In the genomic region with DNA sequence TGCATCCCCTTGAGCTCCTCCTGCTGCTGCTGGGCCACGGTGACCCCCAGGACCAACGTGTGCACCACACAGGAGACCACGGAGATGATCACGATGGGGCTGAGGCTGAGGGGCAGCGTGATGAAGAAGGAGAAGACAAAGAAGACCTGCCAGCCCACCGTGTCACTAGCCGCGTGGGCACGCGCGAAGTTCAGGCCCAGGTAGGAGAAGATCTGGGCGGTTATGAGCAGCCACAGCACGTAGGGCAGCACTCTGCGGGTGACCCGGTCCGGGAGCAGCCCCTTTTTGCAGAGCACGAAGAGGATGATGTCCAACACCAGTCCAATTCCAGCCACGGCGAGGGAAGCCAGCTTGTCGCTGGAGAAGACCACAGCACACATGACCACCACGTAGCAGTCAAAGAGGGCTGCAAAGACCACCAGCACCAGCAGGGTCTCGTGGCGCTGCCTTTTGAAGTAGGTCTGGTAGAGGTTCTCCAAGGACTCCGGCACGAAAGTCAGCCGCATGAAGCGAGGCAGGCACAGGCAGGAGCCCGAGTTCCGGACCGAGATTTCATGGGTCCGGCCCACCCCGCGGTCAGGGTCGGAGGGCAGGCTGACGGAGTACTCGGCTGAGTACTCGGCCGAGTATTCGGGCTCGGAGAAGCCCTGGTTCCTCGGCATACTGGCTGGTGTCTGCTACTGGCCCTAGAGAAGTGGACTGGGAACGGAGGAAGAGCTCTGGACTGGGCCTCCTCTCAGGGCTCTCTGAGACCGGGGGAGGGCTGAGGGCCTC, we compare ENCODE assay signal across 8 cellular contexts. TPM values are rescaled to one million over a fixed set of nuclear protein-coding genes. Genes with fewer than 3 reads are reported as not detected.
DNase-seq lines count a peak whose midpoint lies in the region; ATAC-seq, FAIRE-seq and TF ChIP-seq lines count a peak whose summit lies in the region.
"Had no signal": no experiment of that assay in that cellular context is flagged by ENCODE, and none has a peak within 500 bp of the region (broad histone marks: within the 10 kb centered on the region; RNA-seq: fewer than 3 reads in every experiment).

No MANE protein-coding gene starts in this region.

- peaks cover 8% of the 10 kb centered on the region for H3K9me3 Mint-ChIP-seq in glutamatergic neuron (ENCODE audit: unreplicated experiment)

- peaks cover 19% of the 10 kb centered on the region for H3K4me1 ChIP-seq in HAP-1
- peaks cover 8 to 40% (median 30%) of the 10 kb centered on the region in 6 donors for H3K4me1 ChIP-seq in spleen

- no peak overlapping the region for H3K27ac Mint-ChIP-seq in glutamatergic neuron (ENCODE audit: unreplicated experiment)

- H3K27me3 Mint-ChIP-seq in glutamatergic neuron (ENCODE audit: unreplicated experiment) = peaks cover 10% of the 10 kb centered on the region

- TF ChIP-seq POLR2A in spleen (IDR thresholded peaks at IDR 0.05) = no peak

- no peak for ATAC-seq in HG03469 (IDR thresholded peaks at IDR 0.05; ENCODE audit: unreplicated experiment)

- in situ Hi-C loops in HAP-1 (cut with MboI; ENCODE audit: low sequenced_read_pairs) = no loop called here

- FAIRE-seq in urothelium cell line (lab: Jason Lieb, UNC) = no peak

- H3K27me3 ChIP-seq in HAP-1 (ENCODE audit: low read depth) = no peaks in the 10 kb centered on the region
- H3K27me3 ChIP-seq in spleen (replicated peaks in 1 of 7) = peaks cover 0 to 15% (median 0%) of the 10 kb centered on the region in 7 donors

- peaks cover 18% of the 10 kb centered on the region for H3K4me1 Mint-ChIP-seq in glutamatergic neuron (ENCODE audit: low read depth, unreplicated experiment)

- H3K36me3 ChIP-seq in HAP-1 (replicated peaks) = peaks cover 35% of the 10 kb centered on the region
- H3K36me3 ChIP-seq in spleen = peaks cover 0 to 18% (median 0%) of the 10 kb centered on the region in 6 donors

- intact Hi-C loops in spleen (cut with DNase I; ENCODE audit: low total_unique reads) = no loop called here

- H3K9me3 ChIP-seq in HAP-1 = no peaks in the 10 kb centered on the region
- H3K9me3 ChIP-seq in spleen = no peaks in the 10 kb centered on the region

- no peaks in the 10 kb centered on the region for H3K36me3 Mint-ChIP-seq in glutamatergic neuron (ENCODE audit: unreplicated experiment)

- H3K4me3 Mint-ChIP-seq in glutamatergic neuron (ENCODE audit: unreplicated experiment) = peak overlapping the region; percentile 88

- WGBS in spleen, 5 donors = 90 to 96% (median 93%) methylated on average over 35 to 43 of the region's 43 CpGs

- H3K4me3 ChIP-seq in HAP-1 = peak overlapping the region; percentile 46
- H3K4me3 ChIP-seq in WI38 (ENCODE audit: low read depth, low read length) = peak overlapping the region; percentile 67
- peak overlapping the region in 7 of 8 donors; percentile 28 to 87 (median 61) for H3K4me3 ChIP-seq in spleen

- DNase-seq in HAP-1 (ENCODE audit: low spot score in 2 of 2) = no peak
- DNase-seq in glutamatergic neuron = no peak
- peak; percentile 75 for DNase-seq in spleen
- no peak for DNase-seq in stimulated activated naive CD4-positive, alpha-beta T cell (lab: John Stamatoyannopoulos, UW)
- no peak for DNase-seq in urothelium cell line (ENCODE audit: low spot score)
- DNase-seq: NCI-H446 treated with DMSO at 0.1 percent for 48 hours had no signal

- TF ChIP-seq CTCF in WI38 (IDR thresholded peaks at IDR 0.05; ENCODE audit: low read depth, low read length) = no peak
- TF ChIP-seq CTCF in glutamatergic neuron (IDR thresholded peaks at IDR 0.05; ENCODE audit: partially characterized antibody, unreplicated experiment) = no peak
- TF ChIP-seq CTCF in spleen (IDR thresholded peaks at IDR 0.05 in 8 of 11, conservative IDR thresholded peaks at IDR 0.05 in 3 of 11) = no peak

- H3K27ac ChIP-seq in spleen = peak overlapping the region in 1 of 8 donors; percentile 80

RNA-seq across cellular contexts. Expression of gene ADCY3, which starts 1.5 kb away (rescaled TPM):
- total RNA-seq in glutamatergic neuron (ENCODE audit: unreplicated experiment) (76.2 TPM), spleen (10 to 100 TPM; 39.6 to 61.5 (median 58.2) TPM)
- polyA plus RNA-seq in spleen = 10 to 100 TPM; 36.5 to 53.1 (median 42.4) TPM

RNA-seq across cellular contexts. Expression of gene DNAJC27, which starts 53.2 kb away (rescaled TPM):
- total RNA-seq in glutamatergic neuron (ENCODE audit: unreplicated experiment) (17.9 TPM), spleen (10 to 100 TPM in 1 of 7 donors, 1 to 10 TPM in 6; 4.6 to 10.5 (median 8.0) TPM)
- 1 to 10 TPM; 1.7 to 3.0 (median 2.2) TPM for polyA plus RNA-seq in spleen
